Comparison of ENCODE assay signal across 25 cellular contexts in genomic region chr6:64538760-64539159, GRCh38.
"Had no signal": no experiment of that assay in that cellular context is flagged by ENCODE, and none has a peak within 500 bp of the region (broad histone marks: within the 10 kb centered on the region; RNA-seq: fewer than 3 reads in every experiment).

No MANE protein-coding gene starts in this region.

- H3K4me3 ChIP-seq: ascending aorta, body of pancreas, MG63 had no signal

- H3K4me3 Mint-ChIP-seq: activated CD8-positive, alpha-beta T cell treated with anti-CD3 and anti-CD28 coated beads, Interleukin-2, amount 10 ng/mL, durations not matched to agents 7 days and 5 days; activated naive CD8-positive, alpha-beta T cell treated with anti-CD3 and anti-CD28 coated beads, Interleukin-2, amount 50 U/mL, for 24 hours; T-helper 1 cell treated with Interleukin-12 subunit alpha and Interleukin-12 subunit beta and Interleukin-4 antibody, amounts not matched to agents 30 μg/mL and 1 μg/mL, for 36 hours; WTC11 had no signal

- DNase-seq: activated CD4-positive, alpha-beta T cell treated with anti-CD3 and anti-CD28 coated beads for 48 hours; activated CD4-positive, alpha-beta T cell treated with anti-CD3 and anti-CD28 coated beads, Interleukin-2, amount 50 U/mL, for 4 hours; activated CD4-positive, CD25-positive, alpha-beta regulatory T cell treated with anti-CD3 and anti-CD28 coated beads, Interleukin-2, amount 50 U/mL, for 72 hours; activated CD8-positive, alpha-beta memory T cell treated with anti-CD3 and anti-CD28 coated beads, Interleukin-2, amount 50 U/mL, for 48 hours; activated CD8-positive, alpha-beta T cell treated with anti-CD3 and anti-CD28 coated beads, Interleukin-2, amount 10 ng/mL, durations not matched to agents 7 days and 5 days; activated effector memory CD4-positive, alpha-beta T cell treated with Interleukin-2 at 50 U/mL for 16 hours; activated naive CD4-positive, alpha-beta T cell; activated naive CD8-positive, alpha-beta T cell treated with anti-CD3 and anti-CD28 coated beads, Interleukin-2, amount 50 U/mL, for 24 hours; activated T-cell treated with anti-CD3 and anti-CD28 coated beads, Interleukin-2, amount 50 U/mL, for 1 hour; amniotic stem cell; body of pancreas; central memory CD4-positive, alpha-beta T cell; cortex of kidney; MG63; MV-4-11; NCI-H1105 treated with DMSO at 0.1 percent for 48 hours; NCI-H1930; NCI-H446; NCI-H82; RPMI8226 had no signal

- H3K4me1 ChIP-seq: ascending aorta, body of pancreas had no signal

- H3K9me3 Mint-ChIP-seq: T-helper 1 cell treated with Interleukin-12 subunit alpha and Interleukin-12 subunit beta and Interleukin-4 antibody, amounts not matched to agents 30 μg/mL and 1 μg/mL, for 36 hours had no signal

- H3K9me3 ChIP-seq: ascending aorta, body of pancreas, MG63 had no signal

- H3K36me3 Mint-ChIP-seq: activated naive CD4-positive, alpha-beta T cell treated with anti-CD3 and anti-CD28 coated beads, Interleukin-2, amount 50 U/mL, for 72 hours had no signal

- H3K27ac Mint-ChIP-seq: activated CD8-positive, alpha-beta T cell treated with anti-CD3 and anti-CD28 coated beads, Interleukin-2, amount 10 ng/mL, durations not matched to agents 7 days and 5 days; activated naive CD4-positive, alpha-beta T cell treated with anti-CD3 and anti-CD28 coated beads, Interleukin-2, amount 50 U/mL, for 72 hours; activated naive CD8-positive, alpha-beta T cell treated with anti-CD3 and anti-CD28 coated beads, Interleukin-2, amount 50 U/mL, for 24 hours; T-helper 1 cell treated with Interleukin-12 subunit alpha and Interleukin-12 subunit beta and Interleukin-4 antibody, amounts not matched to agents 30 μg/mL and 1 μg/mL, for 36 hours; WTC11 had no signal

- H3K27me3 Mint-ChIP-seq: activated naive CD8-positive, alpha-beta T cell treated with anti-CD3 and anti-CD28 coated beads, Interleukin-2, amount 50 U/mL, for 24 hours had no signal

- H3K27ac ChIP-seq: ascending aorta, body of pancreas had no signal

- H3K36me3 ChIP-seq: ascending aorta, MG63 had no signal

- H3K4me1 Mint-ChIP-seq: activated naive CD8-positive, alpha-beta T cell treated with anti-CD3 and anti-CD28 coated beads, Interleukin-2, amount 50 U/mL, for 24 hours; WTC11 had no signal

- H3K27me3 ChIP-seq: ascending aorta, body of pancreas, MG63 had no signal

- ATAC-seq: activated CD8-positive, alpha-beta T cell treated with anti-CD3 and anti-CD28 coated beads, Interleukin-2, amount 10 ng/mL, durations not matched to agents 7 days and 5 days; activated naive CD4-positive, alpha-beta T cell treated with anti-CD3 and anti-CD28 coated beads, Interleukin-2, amount 50 U/mL, for 72 hours; activated naive CD8-positive, alpha-beta T cell treated with anti-CD3 and anti-CD28 coated beads, Interleukin-2, amount 50 U/mL, for 24 hours; body of pancreas; Right ventricle myocardium inferior; WTC11 had no signal
